Comparison of ENCODE assay signal across 11 cellular contexts in genomic region chr2:74474899-74475298, GRCh38. TPM values are rescaled to one million over a fixed set of nuclear protein-coding genes. Genes with fewer than 3 reads are reported as not detected.
DNase-seq lines count a peak whose midpoint lies in the region; ATAC-seq and TF ChIP-seq lines count a peak whose summit lies in the region.
"Had no signal": no experiment of that assay in that cellular context is flagged by ENCODE, and none has a peak within 500 bp of the region (broad histone marks: within the 10 kb centered on the region; RNA-seq: fewer than 3 reads in every experiment).

No MANE protein-coding gene starts in this region.

- POLR2A ChIA-PET in WTC11 (lab: Charles Lee) = no interaction called here

- H3K4me3 ChIP-seq in AG09309 (ENCODE audit: control insufficient read depth, low read depth, low read length) = no peak overlapping the region
- H3K4me3 ChIP-seq: HAP-1, sigmoid colon had no signal

- no peaks in the 10 kb centered on the region for H3K9me3 Mint-ChIP-seq in WTC11

- no peak overlapping the region for H3K27ac Mint-ChIP-seq in WTC11

- H3K4me1 Mint-ChIP-seq in WTC11 = peaks cover 11% of the 10 kb centered on the region

- no peaks in the 10 kb centered on the region for H3K27me3 Mint-ChIP-seq in WTC11 (ENCODE audit: low read depth)

- peak; percentile 32 for TF ChIP-seq CTCF in AG09309 (IDR thresholded peaks at IDR 0.05; ENCODE audit: control insufficient read depth, insufficient read depth, low read depth, low read length, missing control alignments)
- peak; percentile 68 for TF ChIP-seq CTCF in GM12872 (IDR thresholded peaks at IDR 0.05; ENCODE audit: insufficient read depth, low read depth, low read length)
- TF ChIP-seq CTCF in WTC11 (IDR thresholded peaks at IDR 0.05) = peak; percentile 56

- DNase-seq in AG09309 (ENCODE audit: low read depth) (no peak), WTC11 (ENCODE audit: low spot score) (peak; percentile 77), iPS-NIHi7 (ENCODE audit: extremely low spot score) (peak; percentile 36), mesenteric fat pad (ENCODE audit: low spot score) (no peak), NCI-H1048 (lab: John Stamatoyannopoulos, UW) (no peak)
- DNase-seq: mesenchymal stem cell, sigmoid colon had no signal

- CTCF ChIA-PET in WTC11 (lab: Charles Lee) = interaction anchor here (0.8 to 2.6 kb wide), 8 partner anchors 8 to 157 kb away, joined by 3 to 23 read pairs (median 4); partner anchors contain the start of genes CCDC142, DQX1, MOGS and TTC31

- ATAC-seq in WTC11 = peak; percentile 13; the same call in 1 of the 2 replicates
- no peak for ATAC-seq in GM18907 (IDR thresholded peaks at IDR 0.05; ENCODE audit: unreplicated experiment)
- ATAC-seq in HG02885 (IDR thresholded peaks at IDR 0.05; ENCODE audit: poor library complexity, unreplicated experiment) = no peak

- H3K36me3 Mint-ChIP-seq in WTC11 = peaks cover 20% of the 10 kb centered on the region

- no peak overlapping the region for H3K4me3 Mint-ChIP-seq in WTC11

TF ChIP-seq in WTC11, 78 proteins besides CTCF, POLR2A, EP300 and RAD21 (continues in another document):
- TF ChIP-seq ZNF263 (CRISPR knock-in tag; IDR thresholded peaks at IDR 0.05; ENCODE audit: low read depth) = no peak
- no peak for TF ChIP-seq CDX4 (CRISPR knock-in tag; IDR thresholded peaks at IDR 0.05; ENCODE audit: borderline replicate concordance)
- TF ChIP-seq ZNF396 (CRISPR knock-in tag; IDR thresholded peaks at IDR 0.05; ENCODE audit: borderline replicate concordance) = no peak
- TF ChIP-seq TCF7 (CRISPR knock-in tag; IDR thresholded peaks at IDR 0.05; ENCODE audit: low read depth) = no peak
- no peak for TF ChIP-seq GABPB1 (CRISPR knock-in tag; IDR thresholded peaks at IDR 0.05)
- no peak for TF ChIP-seq USF1 (CRISPR knock-in tag; IDR thresholded peaks at IDR 0.05)
- TF ChIP-seq ERG (CRISPR knock-in tag; IDR thresholded peaks at IDR 0.05) = no peak
- TF ChIP-seq AFF4 (CRISPR knock-in tag; IDR thresholded peaks at IDR 0.05; ENCODE audit: borderline replicate concordance) = no peak
- TF ChIP-seq E2F4 (CRISPR knock-in tag; IDR thresholded peaks at IDR 0.05; ENCODE audit: borderline replicate concordance, low read depth) = no peak
- no peak for TF ChIP-seq ZNF317 (CRISPR knock-in tag; IDR thresholded peaks at IDR 0.05; ENCODE audit: borderline replicate concordance, low read depth)
- TF ChIP-seq SP1 (CRISPR knock-in tag; conservative IDR thresholded peaks at IDR 0.05) = no peak
- no peak for TF ChIP-seq ARID4B (CRISPR knock-in tag; IDR thresholded peaks at IDR 0.05; ENCODE audit: borderline replicate concordance)
- no peak for TF ChIP-seq FOXP1 (CRISPR knock-in tag; IDR thresholded peaks at IDR 0.05; ENCODE audit: borderline replicate concordance)

RNA-seq across cellular contexts. Expression of gene MRPL53, which starts 2.4 kb away (rescaled TPM):
- total RNA-seq in WTC11 (2021) (52.1 to 62.6 TPM (median 55.0 TPM) in 3 replicates), mesenteric fat pad (102 TPM)

RNA-seq across cellular contexts. Expression of gene CCDC142, which starts 7.9 kb away (rescaled TPM):
- total RNA-seq in WTC11 (2021) = 10.0 to 14.0 TPM (median 10.4 TPM) in 3 replicates
- 9.1 TPM for total RNA-seq in mesenteric fat pad

RNA-seq across cellular contexts. Expression of gene TTC31, which starts 8.0 kb away (rescaled TPM):
- 32.6 to 38.3 TPM (median 36.2 TPM) in 3 replicates for total RNA-seq in WTC11 (2021)
- total RNA-seq in mesenteric fat pad = 16.8 TPM

RNA-seq across cellular contexts. Expression of gene MOGS, which starts 9.7 kb away (rescaled TPM):
- total RNA-seq in WTC11 (2021) (63.3 to 73.7 TPM (median 67.6 TPM) in 3 replicates), mesenteric fat pad (45.6 TPM)

RNA-seq across cellular contexts. Expression of gene WBP1, which starts 16.7 kb away (rescaled TPM):
- total RNA-seq in WTC11 (2021) = 66.0 to 86.6 TPM (median 86.0 TPM) in 3 replicates
- total RNA-seq in mesenteric fat pad = 45.5 TPM

Comparison
In these comparisons a context has a peak if more than half of its experiments do, and no peak if none do; other contexts are left out.
1. DNase-seq: peak in WTC11 (single experiment) and iPS-NIHi7 (single experiment); none in AG09309 (single experiment), mesenteric fat pad (single experiment) and NCI-H1048 (single experiment).
2. Peak in every context shown above with its lines, with median percentiles within 50 percentile points of each other: CTCF ChIP-seq.